ENCODE assay signal across 7 cellular contexts in genomic region chr5:131264453-131265200, GRCh38. TPM values are rescaled to one million over a fixed set of nuclear protein-coding genes. Genes with fewer than 3 reads are reported as not detected.
DNase-seq lines count a peak whose midpoint lies in the region; ATAC-seq and TF ChIP-seq lines count a peak whose summit lies in the region.

No MANE protein-coding gene starts in this region.

- peak overlapping the region; percentile 72; the same call in 1 of the 2 replicates for H3K27ac ChIP-seq in SJSA1
- H3K27ac ChIP-seq in body of pancreas = peak overlapping the region; percentile 73 to 98 (median 94)
- peak overlapping the region; percentile 86 to 99 (median 93) for H3K27ac ChIP-seq in skin epidermis

- DNase-seq in GM10266 (ENCODE audit: extremely low spot score) = peak; percentile 16
- peak in 1 of 2 experiments; percentile 40 for DNase-seq in SJSA1 (ENCODE audit: low read depth in 1 of 2, low spot score in 2 of 2)
- DNase-seq in body of pancreas = peak; percentile 22 to 48 (median 36)
- peak; percentile 28 for DNase-seq in iPS-NIHi7 (ENCODE audit: extremely low spot score)
- no peak for DNase-seq in ecto neural progenitor cell (ENCODE audit: low spot score)

- TF ChIP-seq CTCF in GM10266 (IDR thresholded peaks at IDR 0.05; ENCODE audit: control insufficient read depth, insufficient read depth, low read depth, missing control alignments) (no peak), body of pancreas (IDR thresholded peaks at IDR 0.05) (no peak)

- intact Hi-C loops in body of pancreas (cut with DNase I) = no loop called here

- TF ChIP-seq POLR2A in body of pancreas (IDR thresholded peaks at IDR 0.05) = no peak

- 1% methylated on average over 19 to 37 of the region's 37 CpGs for WGBS in body of pancreas, 2 donors

- H3K4me3 ChIP-seq in SJSA1 = peak overlapping the region; percentile 98
- peak overlapping the region; percentile 93 to 94 for H3K4me3 ChIP-seq in body of pancreas
- peak overlapping the region; percentile 60 to 95 (median 79) for H3K4me3 ChIP-seq in skin epidermis

- H3K4me1 ChIP-seq in SJSA1 (replicated peaks) (peaks cover 15% of the 10 kb centered on the region), body of pancreas (peaks cover 21% of the 10 kb centered on the region)

- H3K27me3 ChIP-seq in SJSA1 (replicated peaks) (no peaks in the 10 kb centered on the region), body of pancreas (no peaks in the 10 kb centered on the region)

- ATAC-seq in HG02870 (IDR thresholded peaks at IDR 0.05; ENCODE audit: unreplicated experiment) (peak; percentile 5), body of pancreas (peak; percentile 6)

- H3K9me3 ChIP-seq in SJSA1 (replicated peaks) (peaks cover 3% of the 10 kb centered on the region), body of pancreas (no peaks in the 10 kb centered on the region)

- peaks cover 4% of the 10 kb centered on the region for H3K36me3 ChIP-seq in SJSA1
- H3K36me3 ChIP-seq in body of pancreas (replicated peaks in 1 of 2; ENCODE audit: insufficient read depth in 1 of 2, low read depth in 2 of 2) = no peaks in the 10 kb centered on the region

RNA-seq across cellular contexts. Expression of gene CDC42SE2, which starts 0.8 kb away (rescaled TPM):
- total RNA-seq in SJSA1 (2014; rRNA removed; shearing (Covaris generic)) = 51.3 and 66.2 TPM in 2 replicates
- total RNA-seq in body of pancreas = 10 to 100 TPM; 23.4 to 33.5 TPM
